14 cellular contexts compared by ENCODE assay signal in genomic region chr1:78101514-78101913, GRCh38. TPM values are rescaled to one million over a fixed set of nuclear protein-coding genes. Genes with fewer than 3 reads are reported as not detected.
A peak's percentile ranks its signal among the peaks of the same experiment; 100 is the strongest.
DNase-seq lines count a peak whose midpoint lies in the region; ATAC-seq, FAIRE-seq and TF ChIP-seq lines count a peak whose summit lies in the region.
"Had no signal": no experiment of that assay in that cellular context is flagged by ENCODE, and none has a peak within 500 bp of the region (broad histone marks: within the 10 kb centered on the region; RNA-seq: fewer than 3 reads in every experiment).

No MANE protein-coding gene starts in this region.

- H3K36me3 ChIP-seq in bronchial epithelial cell (ENCODE audit: control insufficient read depth, insufficient read depth, low read length) (no peaks in the 10 kb centered on the region), aorta (ENCODE audit: control insufficient read depth in 1 of 2, insufficient read depth in 2 of 2, low read length in 1 of 2) (no peaks in the 10 kb centered on the region)

- no peaks in the 10 kb centered on the region for H3K9me3 ChIP-seq in aorta (ENCODE audit: control insufficient read depth, low read length)

- intact Hi-C loops in aorta (cut with DNase I) = loop anchor here (5.0 to 10.0 kb wide), 2 partner anchors 94 to 267 kb away; no protein-coding TSS in a partner anchor

- H3K27me3 ChIP-seq in bronchial epithelial cell (ENCODE audit: control insufficient read depth, insufficient read depth, low read length) (no peaks in the 10 kb centered on the region), aorta (ENCODE audit: control insufficient read depth in 1 of 2, insufficient read depth in 2 of 2, low read length in 1 of 2) (no peaks in the 10 kb centered on the region)

- peak; percentile 58 for DNase-seq in DMS 273 (lab: John Stamatoyannopoulos, UW; ENCODE audit: unreplicated experiment)
- DNase-seq in DMS 273 treated with DMSO at 0.1 percent for 48 hours (lab: John Stamatoyannopoulos, UW) = no peak
- peak; percentile 92 for DNase-seq in bronchial epithelial cell (ENCODE audit: low read depth)
- DNase-seq in kidney glomerular epithelial cell (lab: John Stamatoyannopoulos, UW) = peak; percentile 94
- peak in 1 of 2 donors; percentile 55 for DNase-seq in aorta
- no peak for DNase-seq in NCI-H345 treated with DMSO at 0.1 percent for 48 hours (lab: John Stamatoyannopoulos, UW; ENCODE audit: unreplicated experiment)
- DNase-seq in OCI-M1 (lab: John Stamatoyannopoulos, UW) = no peak
- no peak for DNase-seq in stimulated activated CD4-positive, alpha-beta T cell treated with anti-CD3 and anti-CD28 coated beads, Interleukin-4, amount 100 ng/mL, for 24 hours
- DNase-seq: kidney; NCI-H1417; stimulated activated CD4-positive, alpha-beta T cell treated with anti-CD3 and anti-CD28 coated beads, Interleukin-4, amount 100 ng/mL, for 1 hour; T-cell had no signal

- FAIRE-seq in bronchial epithelial cell (lab: Jason Lieb, UNC) = no peak
- FAIRE-seq: GM18507, kidney had no signal

- H3K4me3 ChIP-seq in bronchial epithelial cell (ENCODE audit: low read depth, low read length) (no peak overlapping the region), aorta (ENCODE audit: low read length in 2 of 2) (no peak overlapping the region)

- no peak for TF ChIP-seq CTCF in bronchial epithelial cell (IDR thresholded peaks at IDR 0.05; ENCODE audit: insufficient read depth, low read length, severe bottlenecking)

- peak; percentile 85 for ATAC-seq in aorta (ENCODE audit: low FRiP score)
- ATAC-seq: T-cell had no signal

- H3K4me1 ChIP-seq in aorta (ENCODE audit: control insufficient read depth in 1 of 2, insufficient read depth in 2 of 2, low read length in 2 of 2) = peaks cover 3 to 16% of the 10 kb centered on the region in 2 donors

- 2 to 4% methylated on average over 2 of the region's 2 CpGs for WGBS in aorta, 2 donors

- peak overlapping the region in 1 of 2 donors; percentile 43 for H3K27ac ChIP-seq in aorta (ENCODE audit: low read depth in 1 of 2, low read length in 2 of 2)
- H3K27ac ChIP-seq: 22Rv1 had no signal

RNA-seq across cellular contexts. Expression of gene GIPC2, which starts 55.7 kb away (rescaled TPM):
- total RNA-seq in bronchial epithelial cell = 0.38 and 1.1 TPM in 2 replicates
- 1 to 10 TPM; 2.8 to 7.4 TPM for total RNA-seq in aorta
- 1 to 10 TPM; 1.4 to 7.5 TPM for polyA plus RNA-seq in aorta

Comparison
In these comparisons a context has a peak if more than half of its experiments do, and no peak if none do; other contexts are left out.
1. DNase-seq: peak in DMS 273 (single experiment), bronchial epithelial cell (single experiment) and kidney glomerular epithelial cell (single experiment); none in DMS 273 treated with DMSO at 0.1 percent for 48 hours (single experiment), NCI-H345 treated with DMSO at 0.1 percent for 48 hours (single experiment), OCI-M1 (single experiment) and stimulated activated CD4-positive, alpha-beta T cell treated with anti-CD3 and anti-CD28 coated beads, Interleukin-4, amount 100 ng/mL, for 24 hours (single experiment).